In the genomic region with DNA sequence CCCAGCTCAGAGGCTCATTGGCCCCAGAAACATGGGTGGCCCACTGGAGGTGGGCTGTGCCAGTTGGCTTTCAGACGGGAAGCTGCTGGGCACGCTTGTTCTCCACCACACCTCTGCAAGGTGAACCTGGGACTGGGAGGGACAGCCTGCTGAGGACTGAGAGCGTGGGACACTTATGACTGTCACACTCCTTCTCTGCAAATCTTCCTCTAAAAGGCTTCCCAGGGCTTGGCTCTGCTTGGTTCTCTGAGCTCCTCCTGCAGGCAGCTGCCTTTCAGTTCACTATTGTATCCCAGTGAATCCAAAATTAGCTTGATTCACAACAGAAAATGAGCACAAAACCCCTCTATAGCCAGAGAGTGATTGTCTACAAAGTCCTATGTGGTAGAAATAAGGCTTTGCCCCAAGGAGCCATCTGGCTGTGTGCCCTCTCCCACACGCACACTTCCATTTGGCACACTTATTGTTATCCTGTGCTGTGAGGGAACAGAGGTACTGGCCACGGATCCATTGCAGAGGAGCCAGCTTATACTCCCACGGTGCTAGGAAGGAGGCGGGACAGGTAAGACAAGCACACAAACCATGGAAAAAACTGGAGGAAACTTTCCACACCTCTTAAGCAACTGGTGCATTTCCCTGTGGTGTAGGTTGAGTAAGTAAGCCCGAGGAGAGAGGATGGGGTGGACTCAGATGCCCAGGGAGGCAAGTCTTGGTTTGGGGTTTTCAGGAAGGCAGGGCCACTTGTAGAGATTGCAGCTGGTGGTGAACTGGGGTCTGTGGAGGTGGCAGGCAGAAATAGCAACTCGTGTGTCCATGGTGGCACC, we compare ENCODE assay signal across 1 cellular context.
TF ChIP-seq lines count a peak whose summit lies in the region.

No MANE protein-coding gene starts in this region.

TF ChIP-seq in SK-N-SH, 30 proteins besides CTCF, POLR2A, EP300 and RAD21 (continued from another document):
- TF ChIP-seq SMC3 (IDR thresholded peaks at IDR 0.05; ENCODE audit: low read depth, low read length): no peak
- no peak for TF ChIP-seq USF1 (IDR thresholded peaks at IDR 0.05; ENCODE audit: borderline replicate concordance, low read depth)
- TF ChIP-seq NFIC (IDR thresholded peaks at IDR 0.05; ENCODE audit: borderline replicate concordance): no peak
